12 cellular contexts compared by ENCODE assay signal in genomic region chr1:209411491-209411929, GRCh38.
DNase-seq lines count a peak whose midpoint lies in the region; ATAC-seq and TF ChIP-seq lines count a peak whose summit lies in the region.
"Had no signal": no experiment of that assay in that cellular context is flagged by ENCODE, and none has a peak within 500 bp of the region (broad histone marks: within the 10 kb centered on the region; RNA-seq: fewer than 3 reads in every experiment).

No MANE protein-coding gene starts in this region.

- no peaks in the 10 kb centered on the region for H3K36me3 Mint-ChIP-seq in activated CD4-positive, alpha-beta memory T cell treated with anti-CD3 and anti-CD28 coated beads for 36 hours
- H3K36me3 Mint-ChIP-seq: naive B cell, T-cell had no signal

- no peaks in the 10 kb centered on the region for H3K27me3 ChIP-seq in GM23248 (replicated peaks; ENCODE audit: insufficient read depth)
- H3K27me3 ChIP-seq in rectal smooth muscle tissue (ENCODE audit: control insufficient read depth, insufficient read depth, low read length) = no peaks in the 10 kb centered on the region
- peaks cover 6% of the 10 kb centered on the region for H3K27me3 ChIP-seq in BE2C

- H3K27me3 Mint-ChIP-seq in activated CD4-positive, alpha-beta memory T cell treated with anti-CD3 and anti-CD28 coated beads for 36 hours = peaks cover 31% of the 10 kb centered on the region

- DNase-seq in GM23248 (peak; percentile 78), SKM-1 (lab: John Stamatoyannopoulos, UW; ENCODE audit: unreplicated experiment) (peak; percentile 82), glomerular visceral epithelial cell (ENCODE audit: extremely low spot score) (peak; percentile 46), BE2C (no peak)
- DNase-seq in activated CD4-positive, alpha-beta memory T cell treated with anti-CD3 and anti-CD28 coated beads for 36 hours = no peak
- DNase-seq: activated T-cell treated with anti-CD3 and anti-CD28 coated beads, Interleukin-2, amount 50 U/mL, for 72 hours; naive B cell; NCI-H146; T-cell had no signal

- H3K9ac ChIP-seq in GM23248 = peak overlapping the region; percentile 50
- H3K9ac ChIP-seq in rectal smooth muscle tissue (ENCODE audit: low read length) = no peak overlapping the region

- H3K4me3 ChIP-seq in GM23248 (peak overlapping the region; percentile 11; the same call in 1 of the 2 replicates), rectal smooth muscle tissue (ENCODE audit: low read length) (no peak overlapping the region), BE2C (ENCODE audit: low read depth, low read length) (no peak overlapping the region)

- no peak overlapping the region for H3K4me3 Mint-ChIP-seq in activated CD4-positive, alpha-beta memory T cell treated with anti-CD3 and anti-CD28 coated beads for 36 hours
- H3K4me3 Mint-ChIP-seq: activated T-cell treated with anti-CD3 and anti-CD28 coated beads, Interleukin-2, amount 50 U/mL, for 72 hours; naive B cell; T-cell had no signal

- H2AFZ ChIP-seq in GM23248 = peak overlapping the region; percentile 66

- H3K4me2 ChIP-seq in GM23248 (ENCODE audit: unreplicated experiment) = peak overlapping the region; percentile 68

- H3K27ac Mint-ChIP-seq in activated CD4-positive, alpha-beta memory T cell treated with anti-CD3 and anti-CD28 coated beads for 36 hours = no peak overlapping the region
- H3K27ac Mint-ChIP-seq: activated T-cell treated with anti-CD3 and anti-CD28 coated beads, Interleukin-2, amount 50 U/mL, for 72 hours; T-cell had no signal

- WGBS in GM23248 (ENCODE audit: low coverage in 1 of 2, low lambda C conversion rate in 2 of 2, missing lambda C conversion rate in 2 of 2), 2 experiments = 15 to 19% methylated on average over 3 of the region's 3 CpGs

- no peak for TF ChIP-seq CTCF in BE2C (IDR thresholded peaks at IDR 0.05; ENCODE audit: low read depth, low read length)

- no peaks in the 10 kb centered on the region for H4K20me1 ChIP-seq in GM23248 (ENCODE audit: insufficient read depth)

- H3K79me2 ChIP-seq in GM23248 (ENCODE audit: insufficient read depth) = no peaks in the 10 kb centered on the region

- in situ Hi-C loops in GM23248 (cut with MboI) = no loop called here

- H3K9me3 Mint-ChIP-seq in activated CD4-positive, alpha-beta memory T cell treated with anti-CD3 and anti-CD28 coated beads for 36 hours = no peaks in the 10 kb centered on the region
- H3K9me3 Mint-ChIP-seq: T-cell had no signal

- H3K27ac ChIP-seq in GM23248 = peak overlapping the region; percentile 77
- peak overlapping the region; percentile 37 for H3K27ac ChIP-seq in rectal smooth muscle tissue (ENCODE audit: low read depth, low read length)

- H3K4me1 ChIP-seq in GM23248 (ENCODE audit: insufficient read depth) = peaks cover 39% of the 10 kb centered on the region
- peaks cover 2% of the 10 kb centered on the region for H3K4me1 ChIP-seq in rectal smooth muscle tissue (ENCODE audit: control insufficient read depth, insufficient read depth, low read length)
- no peaks in the 10 kb centered on the region for H3K4me1 ChIP-seq in BE2C

- CTCF ChIA-PET in activated CD4-positive, alpha-beta memory T cell treated with anti-CD3 and anti-CD28 coated beads for 36 hours (lab: Charles Lee) = no interaction called here

- H3K36me3 ChIP-seq in GM23248 (ENCODE audit: low read depth) (no peaks in the 10 kb centered on the region), rectal smooth muscle tissue (ENCODE audit: control insufficient read depth, insufficient read depth, low read length) (no peaks in the 10 kb centered on the region), BE2C (no peaks in the 10 kb centered on the region)

- H3K9me3 ChIP-seq in GM23248 (ENCODE audit: low read depth) = no peaks in the 10 kb centered on the region
- no peaks in the 10 kb centered on the region for H3K9me3 ChIP-seq in BE2C

- ATAC-seq in GM19351 (IDR thresholded peaks at IDR 0.05; ENCODE audit: unreplicated experiment) (no peak), GM21786 (IDR thresholded peaks at IDR 0.05; ENCODE audit: unreplicated experiment) (no peak)
- ATAC-seq: activated T-cell treated with anti-CD3 and anti-CD28 coated beads, Interleukin-2, amount 50 U/mL, for 72 hours; T-cell had no signal

- POLR2A ChIA-PET in activated CD4-positive, alpha-beta memory T cell treated with anti-CD3 and anti-CD28 coated beads for 36 hours (lab: Charles Lee) = no interaction called here

- H3K4me1 Mint-ChIP-seq in activated CD4-positive, alpha-beta memory T cell treated with anti-CD3 and anti-CD28 coated beads for 36 hours (ENCODE audit: low read depth) = no peaks in the 10 kb centered on the region
- H3K4me1 Mint-ChIP-seq: naive B cell, T-cell had no signal

- H3K9me2 ChIP-seq in GM23248 (ENCODE audit: insufficient read depth) = no peaks in the 10 kb centered on the region

- peaks cover 39% of the 10 kb centered on the region for H3F3A ChIP-seq in GM23248 (ENCODE audit: insufficient read depth)

- intact Hi-C loops in activated CD4-positive, alpha-beta memory T cell treated with anti-CD3 and anti-CD28 coated beads for 36 hours (cut with micrococcal nuclease) = no loop called here

Comparison
In these comparisons a context has a peak if more than half of its experiments do, and no peak if none do; other contexts are left out.
1. DNase-seq: peak in GM23248 (single experiment), SKM-1 (single experiment) and glomerular visceral epithelial cell (single experiment); none in activated CD4-positive, alpha-beta memory T cell treated with anti-CD3 and anti-CD28 coated beads for 36 hours (single experiment) and BE2C (single experiment).